ENCODE assay signal across 1 cellular context in genomic region chr1:78619029-78619428, GRCh38.
TF ChIP-seq lines count a peak whose summit lies in the region.

No MANE protein-coding gene starts in this region.

TF ChIP-seq in IMR-90, 13 proteins besides CTCF, POLR2A, EP300 and RAD21 (continued from another document):
- TF ChIP-seq MAZ (IDR thresholded peaks at IDR 0.05; ENCODE audit: borderline replicate concordance, low read depth, low read length) (no peak), MAFK (IDR thresholded peaks at IDR 0.05; ENCODE audit: low read depth, low read length) (peak; percentile 38; the same call in 1 of the 2 replicates)
